In the genomic region with DNA sequence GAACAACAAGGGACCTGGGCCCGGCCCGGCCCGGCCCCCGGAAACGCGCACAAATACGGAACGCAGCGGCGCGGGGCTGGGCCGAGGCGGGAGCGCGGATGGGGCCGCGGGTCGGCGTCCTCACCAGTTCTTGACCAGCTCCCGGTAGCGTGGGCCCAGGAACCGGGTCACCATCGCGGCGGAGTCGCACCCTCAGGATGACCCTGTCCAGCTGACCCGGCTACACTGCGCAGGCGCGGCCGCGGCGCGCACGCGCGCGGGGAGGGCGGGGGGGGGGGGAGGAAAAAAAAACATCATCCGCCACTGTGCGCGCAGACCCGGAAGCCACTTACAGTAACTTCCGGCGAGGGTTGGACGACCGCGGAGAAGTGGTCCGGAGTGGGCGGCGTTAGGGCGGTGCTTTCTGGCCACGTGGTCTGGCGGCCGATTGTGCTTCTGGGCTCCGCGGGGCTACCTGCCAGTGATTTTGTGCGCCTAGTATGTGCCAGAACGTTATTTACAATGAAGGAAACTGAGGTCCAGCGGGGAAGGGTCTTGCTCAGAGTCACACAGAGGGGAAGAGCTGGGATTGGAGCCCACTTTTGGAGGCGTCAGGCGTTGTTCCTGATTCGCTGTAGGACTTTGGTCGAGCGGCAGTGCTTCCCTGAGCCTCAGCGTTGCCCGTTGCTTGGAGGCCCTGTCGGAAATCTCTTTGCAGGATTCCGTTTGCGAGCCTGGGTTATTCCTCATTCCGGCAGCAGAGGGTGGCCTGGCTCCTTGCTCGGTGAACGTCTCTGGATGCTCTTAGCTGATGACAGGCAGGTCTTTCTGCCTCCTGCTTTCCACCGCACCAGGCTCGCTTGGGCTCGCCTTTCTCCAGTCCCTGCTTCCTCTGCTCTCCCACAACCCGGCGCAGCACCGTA, we compare ENCODE assay signal across 1 cellular context.
A peak's percentile ranks its signal among the peaks of the same experiment; 100 is the strongest.
TF ChIP-seq lines count a peak whose summit lies in the region.

UQCR11 (minus strand) TSS at position 227 of the 902 bp plus-strand sequence; CDS start at position 174, 53 bp downstream.

TF ChIP-seq in HepG2, 621 proteins besides CTCF, POLR2A, EP300 and RAD21 (continued from another document):
- TF ChIP-seq BCL6 (CRISPR knock-in tag; IDR thresholded peaks at IDR 0.05) (no peak), NR2C2 (CRISPR knock-in tag; IDR thresholded peaks at IDR 0.05; ENCODE audit: borderline replicate concordance) (peak; percentile 56), ZNF350 (CRISPR knock-in tag; IDR thresholded peaks at IDR 0.05; ENCODE audit: borderline replicate concordance, low read depth) (peak; percentile 27; the same call in 1 of the 2 replicates), GFI1 (CRISPR knock-in tag; IDR thresholded peaks at IDR 0.05; ENCODE audit: borderline replicate concordance) (peak; percentile 60), ZNF766 (CRISPR knock-in tag; IDR thresholded peaks at IDR 0.05; ENCODE audit: borderline replicate concordance) (0 out of 2 replicates have a peak, but pooled peaks have one; percentile 38), HOXA7 (CRISPR knock-in tag; IDR thresholded peaks at IDR 0.05) (no peak), STAT5B (CRISPR knock-in tag; IDR thresholded peaks at IDR 0.05) (no peak), ZNF292 (CRISPR knock-in tag; IDR thresholded peaks at IDR 0.05; ENCODE audit: borderline replicate concordance, low read depth) (no peak), SRSF4 (IDR thresholded peaks at IDR 0.05; ENCODE audit: low read depth, low read length, poor library complexity, severe bottlenecking) (no peak), ZNF207 (IDR thresholded peaks at IDR 0.05; ENCODE audit: borderline replicate concordance) (no peak), ZBTB2 (CRISPR knock-in tag; IDR thresholded peaks at IDR 0.05; ENCODE audit: low read depth) (0 out of 2 replicates have a peak, but pooled peaks have one; percentile 14), MLLT10 (CRISPR knock-in tag; IDR thresholded peaks at IDR 0.05) (no peak), DMTF1 (CRISPR knock-in tag; IDR thresholded peaks at IDR 0.05) (no peak), ZNF510 (CRISPR knock-in tag; IDR thresholded peaks at IDR 0.05; ENCODE audit: low read depth) (no peak), ZNF18 (CRISPR knock-in tag; IDR thresholded peaks at IDR 0.05; ENCODE audit: insufficient replicate concordance) (no peak), SP2 (CRISPR knock-in tag; IDR thresholded peaks at IDR 0.05) (peak; percentile 56), MXD4 (CRISPR knock-in tag; IDR thresholded peaks at IDR 0.05) (peak; percentile 78), TP53 (CRISPR knock-in tag; conservative IDR thresholded peaks at IDR 0.05) (peak; percentile 80; the same call in 1 of the 2 replicates), PPARG (CRISPR knock-in tag; conservative IDR thresholded peaks at IDR 0.05) (no peak), ZNF138 (CRISPR knock-in tag; IDR thresholded peaks at IDR 0.05; ENCODE audit: low read depth) (0 out of 2 replicates have a peak, but pooled peaks have one; percentile 9), RCOR2 (CRISPR knock-in tag; IDR thresholded peaks at IDR 0.05) (no peak), ZNF652 (CRISPR knock-in tag; IDR thresholded peaks at IDR 0.05; ENCODE audit: borderline replicate concordance, low read depth) (0 out of 2 replicates have a peak, but pooled peaks have one; percentile 10), ZNF773 (CRISPR knock-in tag; IDR thresholded peaks at IDR 0.05; ENCODE audit: borderline replicate concordance) (no peak), AHR (CRISPR knock-in tag; IDR thresholded peaks at IDR 0.05) (no peak), REL (CRISPR knock-in tag; conservative IDR thresholded peaks at IDR 0.05) (no peak; the same call in 1 of the 2 replicates)
- TF ChIP-seq, protein P1, sequence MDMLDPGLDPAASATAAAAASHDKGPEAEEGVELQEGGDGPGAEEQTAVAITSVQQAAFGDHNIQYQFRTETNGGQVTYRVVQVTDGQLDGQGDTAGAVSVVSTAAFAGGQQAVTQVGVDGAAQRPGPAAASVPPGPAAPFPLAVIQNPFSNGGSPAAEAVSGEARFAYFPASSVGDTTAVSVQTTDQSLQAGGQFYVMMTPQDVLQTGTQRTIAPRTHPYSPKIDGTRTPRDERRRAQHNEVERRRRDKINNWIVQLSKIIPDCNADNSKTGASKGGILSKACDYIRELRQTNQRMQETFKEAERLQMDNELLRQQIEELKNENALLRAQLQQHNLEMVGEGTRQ (IDR thresholded peaks at IDR 0.05; ENCODE audit: low read depth, low read length) = peak; percentile 78
- TF ChIP-seq, protein P1 (CRISPR knock-in tag; IDR thresholded peaks at IDR 0.05; ENCODE audit: borderline replicate concordance) = peak; percentile 90; the same call in 1 of the 2 replicates
- TF ChIP-seq, protein P2, sequence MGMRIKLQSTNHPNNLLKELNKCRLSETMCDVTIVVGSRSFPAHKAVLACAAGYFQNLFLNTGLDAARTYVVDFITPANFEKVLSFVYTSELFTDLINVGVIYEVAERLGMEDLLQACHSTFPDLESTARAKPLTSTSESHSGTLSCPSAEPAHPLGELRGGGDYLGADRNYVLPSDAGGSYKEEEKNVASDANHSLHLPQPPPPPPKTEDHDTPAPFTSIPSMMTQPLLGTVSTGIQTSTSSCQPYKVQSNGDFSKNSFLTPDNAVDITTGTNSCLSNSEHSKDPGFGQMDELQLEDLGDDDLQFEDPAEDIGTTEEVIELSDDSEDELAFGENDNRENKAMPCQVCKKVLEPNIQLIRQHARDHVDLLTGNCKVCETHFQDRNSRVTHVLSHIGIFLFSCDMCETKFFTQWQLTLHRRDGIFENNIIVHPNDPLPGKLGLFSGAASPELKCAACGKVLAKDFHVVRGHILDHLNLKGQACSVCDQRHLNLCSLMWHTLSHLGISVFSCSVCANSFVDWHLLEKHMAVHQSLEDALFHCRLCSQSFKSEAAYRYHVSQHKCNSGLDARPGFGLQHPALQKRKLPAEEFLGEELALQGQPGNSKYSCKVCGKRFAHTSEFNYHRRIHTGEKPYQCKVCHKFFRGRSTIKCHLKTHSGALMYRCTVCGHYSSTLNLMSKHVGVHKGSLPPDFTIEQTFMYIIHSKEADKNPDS (CRISPR knock-in tag; IDR thresholded peaks at IDR 0.05) = no peak
